18 cellular contexts compared by ENCODE assay signal in the genomic region with DNA sequence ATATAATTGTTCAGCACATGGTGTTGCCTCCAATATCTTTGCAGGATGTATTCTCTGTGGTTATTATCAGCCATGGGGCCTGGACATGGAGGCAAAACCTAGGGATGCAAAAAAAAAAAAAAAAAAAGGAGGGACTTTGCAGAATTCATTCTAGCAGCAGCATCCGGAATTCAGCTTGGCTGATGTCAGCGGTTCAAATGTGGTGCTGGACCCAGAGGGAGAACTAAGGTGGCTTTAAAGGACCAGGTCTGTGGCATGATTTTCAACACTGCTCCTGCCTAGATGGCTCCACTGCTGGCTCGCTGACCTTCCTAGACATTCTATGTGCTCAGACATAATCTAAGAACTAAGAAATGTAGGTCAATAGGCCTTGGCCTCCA.
DNase-seq lines count a peak whose midpoint lies in the region; ATAC-seq, FAIRE-seq and TF ChIP-seq lines count a peak whose summit lies in the region.
"Had no signal": no experiment of that assay in that cellular context is flagged by ENCODE, and none has a peak within 500 bp of the region (broad histone marks: within the 10 kb centered on the region; RNA-seq: fewer than 3 reads in every experiment).

No MANE protein-coding gene starts in this region.

- H3K27ac ChIP-seq in SK-N-SH (ENCODE audit: low read depth in 2 of 2, low read length in 1 of 2) (peak overlapping the region in 1 of 2 experiments; percentile 95; a peak in 2 of 4 replicates), H1 (ENCODE audit: low read depth, low read length) (no peak overlapping the region), neuronal stem cell (replicated peaks; ENCODE audit: low read length) (peak overlapping the region; percentile 26), ascending aorta (no peak overlapping the region)
- H3K27ac ChIP-seq: A549, C4-2B, HL-60 had no signal

- no peak overlapping the region for H3K4me3 ChIP-seq in SK-N-SH (ENCODE audit: low read depth in 2 of 2, low read length in 1 of 2)
- no peak overlapping the region for H3K4me3 ChIP-seq in H1 (ENCODE audit: extremely low read depth in 1 of 4, insufficient read depth in 2 of 4, low read depth in 3 of 4, low read length in 4 of 4)
- H3K4me3 ChIP-seq in neuronal stem cell (ENCODE audit: low read length in 2 of 2), result no peak overlapping the region
- H3K4me3 ChIP-seq in ascending aorta, result no peak overlapping the region
- H3K4me3 ChIP-seq: A549 had no signal

- no peak overlapping the region for H2BK12ac ChIP-seq in H1 (ENCODE audit: low read depth, low read length)
- H2BK12ac ChIP-seq in neuronal stem cell (ENCODE audit: low read length), result no peak overlapping the region

- CTCF ChIA-PET in SK-N-SH (lab: Yijun Ruan, JAX), result interaction anchor here (0.7 to 4.2 kb wide), 2 partner anchors 7 to 130 kb away, joined by 3 to 26 read pairs; no protein-coding TSS in a partner anchor
- CTCF ChIA-PET in H1 (lab: Charles Lee; ENCODE audit: partially characterized antibody), result interaction anchor here (1.1 kb wide), 1 partner anchor 192 kb away, joined by 3 read pairs; no protein-coding TSS in a partner anchor

- no peak overlapping the region for H3K18ac ChIP-seq in H1 (ENCODE audit: extremely low read depth, low read length)
- no peak overlapping the region for H3K18ac ChIP-seq in neuronal stem cell (ENCODE audit: low read length)

- H4K8ac ChIP-seq in H1 (ENCODE audit: extremely low read depth, insufficient read depth, low read length) (no peak overlapping the region), neuronal stem cell (ENCODE audit: low read depth, low read length) (no peak overlapping the region)

- H2AK5ac ChIP-seq in H1 (ENCODE audit: low read depth, low read length) (no peak overlapping the region), neuronal stem cell (ENCODE audit: low read depth, low read length) (no peak overlapping the region)

- no peak for TF ChIP-seq CTCF in SK-N-SH (IDR thresholded peaks at IDR 0.05)
- TF ChIP-seq CTCF in H1 (IDR thresholded peaks at IDR 0.05; ENCODE audit: control extremely low read depth in 1 of 3, insufficient read depth in 1 of 3, low read depth in 1 of 3, low read length in 3 of 3), result no peak
- TF ChIP-seq CTCF in ascending aorta (IDR thresholded peaks at IDR 0.05), result no peak

- intact Hi-C loops in ascending aorta (cut with DNase I), result no loop called here

- H2AFZ ChIP-seq in SK-N-SH (ENCODE audit: low read depth), result no peak overlapping the region
- H2AFZ ChIP-seq in H1 (ENCODE audit: low read length), result peak overlapping the region; percentile 87; the same call in 1 of the 2 replicates
- no peak overlapping the region for H2AFZ ChIP-seq in neuronal stem cell (ENCODE audit: low read length)

- no peak overlapping the region for H3K4ac ChIP-seq in H1 (replicated peaks; ENCODE audit: insufficient read length, low read depth, low read length)
- no peak overlapping the region for H3K4ac ChIP-seq in neuronal stem cell (ENCODE audit: low read length)

- H3F3A ChIP-seq in SK-N-SH (replicated peaks; ENCODE audit: insufficient read depth), result no peaks in the 10 kb centered on the region

- DNase-seq in SK-N-SH (peak; percentile 11), NCI-H82 (lab: John Stamatoyannopoulos, UW) (peak; percentile 62), H1 (ENCODE audit: low read depth in 1 of 2, low spot score in 2 of 2) (no peak), neuronal stem cell (ENCODE audit: low spot score) (no peak), ascending aorta (ENCODE audit: low spot score in 2 of 2) (no peak), NCI-H1048 (lab: John Stamatoyannopoulos, UW) (no peak), COLO668 (lab: John Stamatoyannopoulos, UW; ENCODE audit: unreplicated experiment) (no peak)
- DNase-seq: Caco-2; CD4-positive, alpha-beta memory T cell; DND-41; GDM1 had no signal

- H3K27me3 ChIP-seq in SK-N-SH (ENCODE audit: insufficient read depth) (no peaks in the 10 kb centered on the region), H1 (replicated peaks in 1 of 4; ENCODE audit: control insufficient read depth in 3 of 4, extremely low read depth in 1 of 4, insufficient read depth in 3 of 4, low read length in 3 of 4) (no peaks in the 10 kb centered on the region; a peak in 1 of 7 replicates), neuronal stem cell (ENCODE audit: control insufficient read depth in 3 of 3, insufficient read depth in 3 of 3, low read depth in 1 of 3, low read length in 3 of 3) (peaks cover 0 to 82% (median 0%) of the 10 kb centered on the region in 3 experiments), ascending aorta (no peaks in the 10 kb centered on the region)
- H3K27me3 ChIP-seq: BE2C had no signal

- H3K79me1 ChIP-seq in H1 (ENCODE audit: low read depth, low read length) (no peaks in the 10 kb centered on the region), neuronal stem cell (ENCODE audit: low read depth, low read length) (no peaks in the 10 kb centered on the region)

- no peaks in the 10 kb centered on the region for H3K23me2 ChIP-seq in H1 (ENCODE audit: low read depth, low read length)

- H3K79me2 ChIP-seq in SK-N-SH (ENCODE audit: insufficient read depth) (no peaks in the 10 kb centered on the region), H1 (ENCODE audit: control insufficient read depth in 1 of 2, insufficient read depth in 2 of 2, low read length in 2 of 2) (no peaks in the 10 kb centered on the region)

- 64% methylated on average over 3 of the region's 3 CpGs for WGBS in SK-N-SH (ENCODE audit: low lambda C conversion rate)
- WGBS in H1 (ENCODE audit: extremely low coverage in 1 of 2, insufficient coverage in 1 of 2, insufficient read length in 1 of 2, insufficient replicate concordance in 2 of 2, low coverage in 1 of 2, low lambda C conversion rate in 2 of 2, missing lambda C conversion rate in 1 of 2), 2 experiments, result 90% methylated on average over 3 of the region's 3 CpGs; no CpG with 5 or more reads in 1 of the 2 experiments
- WGBS in neuronal stem cell (ENCODE audit: extremely low coverage in 2 of 2, insufficient read length in 2 of 2, insufficient replicate concordance in 1 of 2), 2 donors, result no CpG with 5 or more reads among the region's 3 CpGs

- no peaks in the 10 kb centered on the region for H3K36me3 ChIP-seq in SK-N-SH (replicated peaks in 1 of 2; ENCODE audit: control insufficient read depth in 1 of 2, insufficient read depth in 2 of 2, low read length in 1 of 2)
- no peaks in the 10 kb centered on the region for H3K36me3 ChIP-seq in H1 (ENCODE audit: control insufficient read depth in 2 of 4, insufficient read depth in 4 of 4, low read length in 3 of 4)
- no peaks in the 10 kb centered on the region for H3K36me3 ChIP-seq in neuronal stem cell (replicated peaks in 1 of 2; ENCODE audit: control insufficient read depth in 2 of 2, insufficient read depth in 2 of 2, low read length in 2 of 2)
- no peaks in the 10 kb centered on the region for H3K36me3 ChIP-seq in ascending aorta
- H3K36me3 ChIP-seq: BE2C had no signal

- H3K9me2 ChIP-seq in SK-N-SH, result no peaks in the 10 kb centered on the region

- no peak for TF ChIP-seq POLR2A in H1 (IDR thresholded peaks at IDR 0.05; ENCODE audit: control extremely low read depth in 1 of 2, low read depth in 2 of 2, low read length in 2 of 2)

- POLR2A ChIA-PET in SK-N-SH (lab: Yijun Ruan, JAX), result no interaction called here
- POLR2A ChIA-PET in H1 (lab: Charles Lee; ENCODE audit: partially characterized antibody), result no interaction called here

- TF ChIP-seq RAD21 in SK-N-SH (IDR thresholded peaks at IDR 0.05; ENCODE audit: low read length), result no peak
- TF ChIP-seq RAD21 in H1 (IDR thresholded peaks at IDR 0.05 in 1 of 2, conservative IDR thresholded peaks at IDR 0.05 in 1 of 2; ENCODE audit: low read depth in 2 of 2, low read length in 2 of 2), result no peak

- H4K5ac ChIP-seq in H1 (ENCODE audit: insufficient read length, low read depth, low read length), result no peak overlapping the region

- H2BK5ac ChIP-seq in H1 (ENCODE audit: low read depth, low read length) (no peak overlapping the region), neuronal stem cell (ENCODE audit: low read length) (no peak overlapping the region)

- H3K4me2 ChIP-seq in SK-N-SH, result no peak overlapping the region
- H3K4me2 ChIP-seq in H1 (ENCODE audit: insufficient read depth in 1 of 2, low read depth in 2 of 2, low read length in 2 of 2), result no peak overlapping the region; a peak in 1 of 4 replicates
- H3K4me2 ChIP-seq in neuronal stem cell (ENCODE audit: insufficient read depth, low read length, poor library complexity, severe bottlenecking), result no peak overlapping the region
- H3K4me2 ChIP-seq: A549 had no signal

- no peak overlapping the region for H3K14ac ChIP-seq in H1 (ENCODE audit: insufficient read length)
- no peak overlapping the region for H3K14ac ChIP-seq in neuronal stem cell (ENCODE audit: low read length)

- H2BK15ac ChIP-seq in H1 (ENCODE audit: low read length) (0 out of 2 replicates have a peak overlapping the region, but pooled peaks have one; percentile 34), neuronal stem cell (ENCODE audit: low read length) (no peak overlapping the region)

- H4K91ac ChIP-seq in H1 (replicated peaks; ENCODE audit: insufficient read length, low read length), result no peak overlapping the region
- H4K91ac ChIP-seq in neuronal stem cell (ENCODE audit: low read depth, low read length, poor library complexity), result no peak overlapping the region

- ATAC-seq in SK-N-SH treated with all-trans-retinoic acid at 6 μM for 48 hours, result no peak
- ATAC-seq: A549, HCT116 had no signal

- H4K20me1 ChIP-seq in SK-N-SH (ENCODE audit: insufficient read depth), result no peaks in the 10 kb centered on the region
- H4K20me1 ChIP-seq in H1 (replicated peaks in 1 of 2; ENCODE audit: control insufficient read depth in 1 of 2, insufficient read depth in 2 of 2, low read length in 2 of 2), result no peaks in the 10 kb centered on the region

- no peak overlapping the region for H3K56ac ChIP-seq in H1 (replicated peaks; ENCODE audit: insufficient read length, low read depth, low read length)

- H2BK20ac ChIP-seq in H1 (ENCODE audit: low read length), result no peak overlapping the region

- no peak overlapping the region for H3K9ac ChIP-seq in SK-N-SH
- no peak overlapping the region for H3K9ac ChIP-seq in H1 (replicated peaks in 1 of 4; ENCODE audit: extremely low read depth in 1 of 4, low read depth in 3 of 4, low read length in 3 of 4)
- H3K9ac ChIP-seq in neuronal stem cell (ENCODE audit: low read depth, low read length, poor library complexity), result no peak overlapping the region

- TF ChIP-seq EP300 in SK-N-SH (IDR thresholded peaks at IDR 0.05; ENCODE audit: borderline replicate concordance in 1 of 2, low read depth in 1 of 2, low read length in 1 of 2) (no peak), H1 (IDR thresholded peaks at IDR 0.05; ENCODE audit: borderline replicate concordance in 1 of 2, low read depth in 2 of 2, low read length in 2 of 2) (no peak)

- no peak for FAIRE-seq in H1 (lab: Jason Lieb, UNC)
- FAIRE-seq: A549, H54 had no signal

- H3K9me3 ChIP-seq in SK-N-SH (no peaks in the 10 kb centered on the region), H1 (ENCODE audit: insufficient read depth in 2 of 2, low read depth in 1 of 2, low read length in 1 of 2) (no peaks in the 10 kb centered on the region), neuronal stem cell (replicated peaks in 1 of 2; ENCODE audit: control insufficient read depth in 2 of 2, insufficient read depth in 1 of 2, low read depth in 1 of 2, low read length in 2 of 2) (no peaks in the 10 kb centered on the region), ascending aorta (no peaks in the 10 kb centered on the region)
- H3K9me3 ChIP-seq: A549, BE2C, Caco-2 had no signal

- H2BK120ac ChIP-seq in H1 (replicated peaks; ENCODE audit: low read depth, low read length) (no peak overlapping the region), neuronal stem cell (ENCODE audit: low read depth, low read length) (no peak overlapping the region)

- peaks cover 0 to 16% of the 10 kb centered on the region in 2 experiments; a peak in 2 of 4 replicates for H3K4me1 ChIP-seq in SK-N-SH (ENCODE audit: control insufficient read depth in 1 of 2, insufficient read depth in 2 of 2, low read depth in 1 of 2, low read length in 1 of 2)
- peaks cover 0 to 7% (median 3%) of the 10 kb centered on the region in 4 experiments; a peak in 3 of 7 replicates for H3K4me1 ChIP-seq in H1 (replicated peaks in 1 of 4; ENCODE audit: control insufficient read depth in 3 of 4, insufficient read depth in 4 of 4, low read length in 3 of 4)
- peaks cover 12 to 15% of the 10 kb centered on the region in 2 donors for H3K4me1 ChIP-seq in neuronal stem cell (ENCODE audit: control insufficient read depth in 2 of 2, insufficient read depth in 1 of 2, low read depth in 1 of 2, low read length in 2 of 2)
- no peaks in the 10 kb centered on the region for H3K4me1 ChIP-seq in ascending aorta
- H3K4me1 ChIP-seq: A549, Caco-2 had no signal

- H3K23ac ChIP-seq in H1 (ENCODE audit: insufficient read length) (no peak overlapping the region), neuronal stem cell (ENCODE audit: low read depth, low read length, poor library complexity) (no peak overlapping the region)

Comparison
In these comparisons a context has a peak if more than half of its experiments do, and no peak if none do; other contexts are left out.
1. DNase-seq: peak in SK-N-SH (single experiment) and NCI-H82 (single experiment); none in H1 (0 of 2), neuronal stem cell (single experiment), ascending aorta (0 of 2), NCI-H1048 (single experiment) and COLO668 (single experiment).